Comparison of ENCODE assay signal across 1 cellular context in the genomic region with DNA sequence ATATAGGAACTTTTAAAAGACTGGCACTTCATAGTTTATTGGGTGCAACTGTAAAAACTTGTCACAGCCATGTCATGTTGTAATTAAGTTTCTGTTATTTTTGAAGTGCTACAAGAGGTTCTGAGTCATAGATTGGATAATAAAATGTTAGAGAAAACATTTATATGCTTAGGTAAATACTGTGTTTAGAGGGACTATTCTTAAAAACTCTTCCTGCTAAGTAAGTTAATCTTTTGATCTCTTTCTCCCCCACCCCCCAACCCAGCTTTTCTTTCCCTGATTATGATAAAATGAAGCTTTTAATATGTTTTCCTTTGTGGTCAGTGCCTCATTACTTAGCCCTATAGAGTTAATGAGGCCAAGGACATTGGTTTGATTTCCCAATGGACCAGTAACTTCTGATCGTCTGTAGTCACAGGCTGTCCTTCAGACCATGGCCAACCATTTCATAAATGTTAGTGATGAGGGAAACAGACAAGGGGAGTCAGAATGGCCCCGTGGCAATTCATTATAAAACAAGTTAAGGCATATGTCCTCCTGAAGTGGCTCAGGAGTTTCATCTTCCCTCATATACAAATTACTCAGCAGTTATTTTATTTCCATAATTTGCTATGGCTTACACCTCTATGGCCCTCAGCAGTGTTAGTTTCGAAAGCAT.
TF ChIP-seq lines count a peak whose summit lies in the region.

No MANE protein-coding gene starts in this region.

TF ChIP-seq in PFSK-1, 5 proteins besides CTCF, POLR2A, EP300 and RAD21 (continued from another document):
- no peak for TF ChIP-seq FOXP2 (optimal IDR thresholded peaks at IDR 0.05; ENCODE audit: borderline replicate concordance, extremely low read depth, extremely low read length, insufficient read depth)
